In genomic region chr1:182608850-182609610, GRCh38 we compare ENCODE assay signal across 1 cellular context.
TF ChIP-seq lines count a peak whose summit lies in the region.

No MANE protein-coding gene starts in this region.

TF ChIP-seq in SK-N-SH treated with all-trans-retinoic acid at 6 μM for 48 hours, 23 proteins besides CTCF, POLR2A, EP300 and RAD21 (continued from another document):
- TF ChIP-seq CSRNP3 (CRISPR knock-in tag; IDR thresholded peaks at IDR 0.05) (no peak), SNAI2 (CRISPR knock-in tag; IDR thresholded peaks at IDR 0.05) (no peak), POU6F1 (CRISPR knock-in tag; IDR thresholded peaks at IDR 0.05; ENCODE audit: borderline replicate concordance, low read depth) (no peak), TOX (CRISPR knock-in tag; IDR thresholded peaks at IDR 0.05; ENCODE audit: borderline replicate concordance) (no peak), PATZ1 (CRISPR knock-in tag; IDR thresholded peaks at IDR 0.05; ENCODE audit: borderline replicate concordance) (no peak)
